Comparison of ENCODE assay signal across 23 cellular contexts in genomic region chr3:186477033-186477432, GRCh38.
DNase-seq lines count a peak whose midpoint lies in the region; ATAC-seq, FAIRE-seq and TF ChIP-seq lines count a peak whose summit lies in the region.
"Had no signal": no experiment of that assay in that cellular context is flagged by ENCODE, and none has a peak within 500 bp of the region (broad histone marks: within the 10 kb centered on the region; RNA-seq: fewer than 3 reads in every experiment).

No MANE protein-coding gene starts in this region.

- peak overlapping the region; percentile 17 to 95 for H3K27ac Mint-ChIP-seq in activated naive CD4-positive, alpha-beta T cell treated with anti-CD3 and anti-CD28 coated beads, Interleukin-2, amount 50 U/mL, for 72 hours
- no peak overlapping the region for H3K27ac Mint-ChIP-seq in activated naive CD8-positive, alpha-beta T cell treated with anti-CD3 and anti-CD28 coated beads for 36 hours
- H3K27ac Mint-ChIP-seq in progenitor cell of endocrine pancreas, result peak overlapping the region; percentile 2
- H3K27ac Mint-ChIP-seq: CD8-positive, alpha-beta T cell; IgD-negative memory B cell had no signal

- peaks cover 0 to 14% of the 10 kb centered on the region in 2 donors for H3K36me3 Mint-ChIP-seq in activated naive CD4-positive, alpha-beta T cell treated with anti-CD3 and anti-CD28 coated beads, Interleukin-2, amount 50 U/mL, for 72 hours
- no peaks in the 10 kb centered on the region for H3K36me3 Mint-ChIP-seq in activated naive CD8-positive, alpha-beta T cell treated with anti-CD3 and anti-CD28 coated beads for 36 hours
- H3K36me3 Mint-ChIP-seq in progenitor cell of endocrine pancreas (ENCODE audit: insufficient read depth), result no peaks in the 10 kb centered on the region
- H3K36me3 Mint-ChIP-seq: CD8-positive, alpha-beta T cell had no signal

- H3K9me3 Mint-ChIP-seq in activated naive CD4-positive, alpha-beta T cell treated with anti-CD3 and anti-CD28 coated beads, Interleukin-2, amount 50 U/mL, for 72 hours, result peaks cover 0 to 3% of the 10 kb centered on the region in 2 donors
- H3K9me3 Mint-ChIP-seq in activated naive CD8-positive, alpha-beta T cell treated with anti-CD3 and anti-CD28 coated beads for 36 hours, result no peaks in the 10 kb centered on the region
- no peaks in the 10 kb centered on the region for H3K9me3 Mint-ChIP-seq in progenitor cell of endocrine pancreas (ENCODE audit: low read depth)
- H3K9me3 Mint-ChIP-seq: CD8-positive, alpha-beta T cell had no signal

- TF ChIP-seq CTCF in progenitor cell of endocrine pancreas (IDR thresholded peaks at IDR 0.05; ENCODE audit: unreplicated experiment), result no peak

- ATAC-seq in activated naive CD4-positive, alpha-beta T cell treated with anti-CD3 and anti-CD28 coated beads, Interleukin-2, amount 50 U/mL, for 72 hours, result peak in 1 of 2 donors; percentile 68
- no peak for ATAC-seq in GM18505 (IDR thresholded peaks at IDR 0.05; ENCODE audit: unreplicated experiment)
- ATAC-seq in GM21515 (IDR thresholded peaks at IDR 0.05; ENCODE audit: unreplicated experiment), result no peak
- ATAC-seq: A549; CD8-positive, alpha-beta T cell had no signal

- peak overlapping the region; percentile 43 for H3K4me3 Mint-ChIP-seq in activated naive CD8-positive, alpha-beta T cell treated with anti-CD3 and anti-CD28 coated beads for 36 hours
- H3K4me3 Mint-ChIP-seq in progenitor cell of endocrine pancreas (ENCODE audit: low read depth), result no peak overlapping the region
- H3K4me3 Mint-ChIP-seq: CD8-positive, alpha-beta T cell; IgD-negative memory B cell had no signal

- peak; percentile 31 for FAIRE-seq in GM19239 (lab: Jason Lieb, UNC)
- FAIRE-seq: A549, GM18507 had no signal

- no peak for TF ChIP-seq POLR2A in GM18505 (IDR thresholded peaks at IDR 0.05; ENCODE audit: borderline replicate concordance, extremely low read depth, insufficient read depth, insufficient read length)

- H3K4me1 Mint-ChIP-seq in activated naive CD8-positive, alpha-beta T cell treated with anti-CD3 and anti-CD28 coated beads for 36 hours, result peaks cover 8% of the 10 kb centered on the region
- H3K4me1 Mint-ChIP-seq in progenitor cell of endocrine pancreas (ENCODE audit: low read depth), result no peaks in the 10 kb centered on the region

- DNase-seq in activated naive CD4-positive, alpha-beta T cell treated with anti-CD3 and anti-CD28 coated beads, Interleukin-2, amount 50 U/mL, for 72 hours (ENCODE audit: low spot score in 2 of 2), result no peak
- no peak for DNase-seq in activated naive CD4-positive, alpha-beta T cell treated with anti-CD3 and anti-CD28 coated beads, Interleukin-2, amount 50 U/mL, for 16 hours
- DNase-seq in GM19239 (ENCODE audit: insufficient read length, low spot score), result no peak
- no peak for DNase-seq in activated naive CD8-positive, alpha-beta T cell treated with anti-CD3 and anti-CD28 coated beads for 36 hours
- no peak for DNase-seq in progenitor cell of endocrine pancreas (ENCODE audit: low spot score, unreplicated experiment)
- DNase-seq in NCI-H1694 (lab: John Stamatoyannopoulos, UW), result no peak
- DNase-seq: Calu3; CD8-positive, alpha-beta T cell; H7; Karpas-422; MM.1S; NCI-H1092; NCI-H2081 treated with DMSO at 0.1 percent for 48 hours; NCI-H510A treated with DMSO at 0.1 percent for 48 hours; NCI-H774; OCI-M1; Right ventricle myocardium superior; SW 1271 had no signal

- no peaks in the 10 kb centered on the region for H3K27me3 Mint-ChIP-seq in activated naive CD8-positive, alpha-beta T cell treated with anti-CD3 and anti-CD28 coated beads for 36 hours
- peaks cover 34% of the 10 kb centered on the region for H3K27me3 Mint-ChIP-seq in progenitor cell of endocrine pancreas
